Comparison of ENCODE assay signal across 22 cellular contexts in genomic region chr1:21598904-21599303, GRCh38.
"Had no signal": no experiment of that assay in that cellular context is flagged by ENCODE, and none has a peak within 500 bp of the region (broad histone marks: within the 10 kb centered on the region; RNA-seq: fewer than 3 reads in every experiment).

No MANE protein-coding gene starts in this region.

- ATAC-seq: PC-3, Right ventricle myocardium inferior, SK-N-SH treated with all-trans-retinoic acid at 6 μM for 48 hours had no signal

- H3K9me3 ChIP-seq: MG63, Peyer's patch, SJCRH30 had no signal

- DNase-seq: Karpas-422; KG1; MG63; NCI-H1092 treated with DMSO at 0.1 percent for 48 hours; NCI-H1436; NCI-H187; NCI-H2029; NCI-H2081 treated with DMSO at 0.1 percent for 48 hours; NCI-H2171; NCI-H226; NCI-H446; NCI-H510A; NCI-H524 treated with DMSO at 0.1 percent for 48 hours; NCI-H69; NCI-H774; NK-92 treated with Interleukin-12 subunit alpha and Interleukin-12 subunit beta, amount 100 ng/mL, for 24 hours; PC-3; Peyer's patch; SHP77 treated with DMSO at 0.1 percent for 48 hours; SJCRH30 had no signal

- H3K36me3 ChIP-seq: MG63, Peyer's patch, SJCRH30 had no signal

- H3K27me3 ChIP-seq: MG63, Peyer's patch, SJCRH30 had no signal

- H3K4me1 ChIP-seq: Peyer's patch, SJCRH30 had no signal

- H3K4me3 ChIP-seq: MG63, Peyer's patch, SJCRH30 had no signal

- H3K27ac ChIP-seq: Peyer's patch, SJCRH30 had no signal
